In the genomic region with DNA sequence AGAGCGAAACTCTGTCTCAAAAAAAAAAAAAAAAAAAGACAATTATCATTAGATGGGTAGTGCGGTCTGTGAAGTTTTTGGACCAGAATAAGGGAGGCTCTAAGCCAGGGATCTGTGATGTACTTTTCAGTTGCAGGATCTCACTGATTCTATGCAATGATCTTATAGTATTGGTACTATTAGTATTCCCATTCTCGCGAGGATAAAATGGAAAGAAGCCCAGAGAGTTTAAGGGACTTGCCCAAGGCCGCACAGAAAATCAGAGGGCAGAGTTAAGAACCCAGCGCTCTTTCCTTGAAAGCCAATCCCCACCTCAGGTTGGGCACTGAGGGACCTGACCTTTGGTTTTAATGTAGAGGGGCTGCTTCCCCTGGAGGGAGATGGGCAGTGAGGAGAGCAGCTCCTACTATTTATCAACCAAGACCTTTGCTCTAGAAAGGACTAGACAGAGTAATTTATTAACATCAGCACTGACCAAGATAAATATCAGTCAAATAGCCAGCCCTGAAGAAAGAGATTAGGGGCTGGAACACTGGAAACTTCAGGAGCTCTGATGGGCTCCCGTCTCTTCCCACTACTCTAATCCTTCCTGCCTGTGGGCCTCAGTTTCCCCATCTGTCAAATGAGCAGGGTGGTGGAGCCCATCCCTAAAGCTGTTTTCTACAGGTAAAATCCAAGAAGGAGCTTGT, we compare ENCODE assay signal across 1 cellular context.
A peak's percentile ranks its signal among the peaks of the same experiment; 100 is the strongest.
TF ChIP-seq lines count a peak whose summit lies in the region.

No MANE protein-coding gene starts in this region.

TF ChIP-seq in HepG2, 621 proteins besides CTCF, POLR2A, EP300 and RAD21 (continued from another document and continues in another):
- no peak for TF ChIP-seq MAF1 (CRISPR knock-in tag; IDR thresholded peaks at IDR 0.05; ENCODE audit: borderline replicate concordance)
- no peak for TF ChIP-seq ZNF329 (CRISPR knock-in tag; IDR thresholded peaks at IDR 0.05; ENCODE audit: low read depth)
- TF ChIP-seq ZNF281 (CRISPR knock-in tag; IDR thresholded peaks at IDR 0.05; ENCODE audit: borderline replicate concordance), result no peak
- 0 out of 2 replicates have a peak, but pooled peaks have one; percentile 73 for TF ChIP-seq SP140L (CRISPR knock-in tag; IDR thresholded peaks at IDR 0.05; ENCODE audit: borderline replicate concordance)
- TF ChIP-seq ISL2 (CRISPR knock-in tag; IDR thresholded peaks at IDR 0.05), result no peak
- 0 out of 2 replicates have a peak, but pooled peaks have one; percentile 44 for TF ChIP-seq KAT8 (CRISPR knock-in tag; IDR thresholded peaks at IDR 0.05)
- peak; percentile 62 for TF ChIP-seq ZBTB7B (CRISPR knock-in tag; IDR thresholded peaks at IDR 0.05)
- peak; percentile 91 for TF ChIP-seq BCL6 (CRISPR knock-in tag; IDR thresholded peaks at IDR 0.05)
- no peak for TF ChIP-seq ZNF513 (CRISPR knock-in tag; conservative IDR thresholded peaks at IDR 0.05)
- TF ChIP-seq GABPA (IDR thresholded peaks at IDR 0.05; ENCODE audit: low read depth, low read length), result no peak
- TF ChIP-seq GABPA (CRISPR knock-in tag; IDR thresholded peaks at IDR 0.05; ENCODE audit: low read depth), result 0 out of 2 replicates have a peak, but pooled peaks have one; percentile 16
- peak; percentile 34; the same call in 1 of the 2 replicates for TF ChIP-seq ZNF768 (CRISPR knock-in tag; IDR thresholded peaks at IDR 0.05)
- peak; percentile 61 for TF ChIP-seq SAP130 (CRISPR knock-in tag; IDR thresholded peaks at IDR 0.05; ENCODE audit: low read depth)
- TF ChIP-seq, protein P1, sequence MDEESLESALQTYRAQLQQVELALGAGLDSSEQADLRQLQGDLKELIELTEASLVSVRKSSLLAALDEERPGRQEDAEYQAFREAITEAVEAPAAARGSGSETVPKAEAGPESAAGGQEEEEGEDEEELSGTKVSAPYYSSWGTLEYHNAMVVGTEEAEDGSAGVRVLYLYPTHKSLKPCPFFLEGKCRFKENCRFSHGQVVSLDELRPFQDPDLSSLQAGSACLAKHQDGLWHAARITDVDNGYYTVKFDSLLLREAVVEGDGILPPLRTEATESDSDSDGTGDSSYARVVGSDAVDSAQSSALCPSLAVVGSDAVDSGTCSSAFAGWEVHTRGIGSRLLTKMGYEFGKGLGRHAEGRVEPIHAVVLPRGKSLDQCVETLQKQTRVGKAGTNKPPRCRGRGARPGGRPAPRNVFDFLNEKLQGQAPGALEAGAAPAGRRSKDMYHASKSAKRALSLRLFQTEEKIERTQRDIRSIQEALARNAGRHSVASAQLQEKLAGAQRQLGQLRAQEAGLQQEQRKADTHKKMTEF (CRISPR knock-in tag; IDR thresholded peaks at IDR 0.05), result no peak
- no peak for TF ChIP-seq EHMT2 (IDR thresholded peaks at IDR 0.05; ENCODE audit: borderline replicate concordance, low read depth, low read length)
- TF ChIP-seq ZBTB3 (CRISPR knock-in tag; IDR thresholded peaks at IDR 0.05; ENCODE audit: borderline replicate concordance, low read depth), result 0 out of 2 replicates have a peak, but pooled peaks have one; percentile 21
- TF ChIP-seq SP4 (CRISPR knock-in tag; IDR thresholded peaks at IDR 0.05), result no peak
- TF ChIP-seq SOX6 (IDR thresholded peaks at IDR 0.05), result no peak
- 0 out of 2 replicates have a peak, but pooled peaks have one; percentile 41 for TF ChIP-seq SOX6 (CRISPR knock-in tag; IDR thresholded peaks at IDR 0.05)
- TF ChIP-seq ZNF570 (CRISPR knock-in tag; IDR thresholded peaks at IDR 0.05; ENCODE audit: borderline replicate concordance), result no peak
- no peak for TF ChIP-seq KDM2A (CRISPR knock-in tag; IDR thresholded peaks at IDR 0.05; ENCODE audit: borderline replicate concordance, low read depth)
- TF ChIP-seq CREB1 (IDR thresholded peaks at IDR 0.05), result no peak
- TF ChIP-seq CREB1 (CRISPR knock-in tag; IDR thresholded peaks at IDR 0.05), result peak; percentile 14; the same call in 1 of the 2 replicates
- peak; percentile 41; the same call in 1 of the 2 replicates for TF ChIP-seq HMG20A (CRISPR knock-in tag; IDR thresholded peaks at IDR 0.05; ENCODE audit: borderline replicate concordance)
- TF ChIP-seq MIER2 (CRISPR knock-in tag; IDR thresholded peaks at IDR 0.05), result 0 out of 2 replicates have a peak, but pooled peaks have one; percentile 7
- TF ChIP-seq RBM22 (optimal IDR thresholded peaks at IDR 0.05; ENCODE audit: low read length), result no peak
- TF ChIP-seq HNF1A (IDR thresholded peaks at IDR 0.05; ENCODE audit: low read depth), result peak; percentile 72; the same call in 1 of the 2 replicates
- TF ChIP-seq HNF1A (CRISPR knock-in tag; IDR thresholded peaks at IDR 0.05; ENCODE audit: borderline replicate concordance), result peak; percentile 77; the same call in 1 of the 2 replicates
- TF ChIP-seq FOXP1 (IDR thresholded peaks at IDR 0.05), result no peak
- TF ChIP-seq FOXP1 (CRISPR knock-in tag; IDR thresholded peaks at IDR 0.05), result peak; percentile 5; the same call in 1 of the 2 replicates
- 0 out of 2 replicates have a peak, but pooled peaks have one; percentile 30 for TF ChIP-seq KLF6 (CRISPR knock-in tag; IDR thresholded peaks at IDR 0.05)
- TF ChIP-seq SALL1 (CRISPR knock-in tag; IDR thresholded peaks at IDR 0.05), result peak; percentile 33
- TF ChIP-seq NKX3-1 (CRISPR knock-in tag; IDR thresholded peaks at IDR 0.05), result no peak
- TF ChIP-seq ZNF557 (CRISPR knock-in tag; IDR thresholded peaks at IDR 0.05), result no peak
- TF ChIP-seq ZNF280B (CRISPR knock-in tag; IDR thresholded peaks at IDR 0.05; ENCODE audit: borderline replicate concordance), result no peak
- TF ChIP-seq THRA (CRISPR knock-in tag; IDR thresholded peaks at IDR 0.05; ENCODE audit: borderline replicate concordance), result 0 out of 2 replicates have a peak, but pooled peaks have one; percentile 9
- no peak for TF ChIP-seq ZNF333 (CRISPR knock-in tag; IDR thresholded peaks at IDR 0.05; ENCODE audit: borderline replicate concordance)
- TF ChIP-seq RARA (CRISPR knock-in tag; IDR thresholded peaks at IDR 0.05), result peak; percentile 54; the same call in 1 of the 2 replicates
- TF ChIP-seq TARDBP (CRISPR knock-in tag; IDR thresholded peaks at IDR 0.05), result 0 out of 2 replicates have a peak, but pooled peaks have one; percentile 17
- TF ChIP-seq POLR2AphosphoS5 (IDR thresholded peaks at IDR 0.05; ENCODE audit: low read depth, low read length), result peak; percentile 59; the same call in 1 of the 2 replicates
